In genomic region chr20:32772046-32772445, GRCh38 we compare ENCODE assay signal across 29 cellular contexts. TPM values are rescaled to one million over a fixed set of nuclear protein-coding genes. Genes with fewer than 3 reads are reported as not detected.
DNase-seq lines count a peak whose midpoint lies in the region; FAIRE-seq and TF ChIP-seq lines count a peak whose summit lies in the region.
"Had no signal": no experiment of that assay in that cellular context is flagged by ENCODE, and none has a peak within 500 bp of the region (broad histone marks: within the 10 kb centered on the region; RNA-seq: fewer than 3 reads in every experiment).

No MANE protein-coding gene starts in this region.

- no peaks in the 10 kb centered on the region for H4K20me1 ChIP-seq in BLaER1

- H3K36me3 ChIP-seq in BLaER1 (no peaks in the 10 kb centered on the region), Caco-2 (ENCODE audit: control insufficient read depth, insufficient read depth, low read length) (no peaks in the 10 kb centered on the region), iPS-15b (ENCODE audit: control insufficient read depth, insufficient read depth, low read length) (peaks cover 56% of the 10 kb centered on the region), kidney (ENCODE audit: control insufficient read depth in 1 of 2, insufficient read depth in 2 of 2, low read length in 2 of 2) (no peaks in the 10 kb centered on the region), BE2C (no peaks in the 10 kb centered on the region), tibial artery (no peaks in the 10 kb centered on the region)
- H3K36me3 ChIP-seq: adrenal gland, pancreas, thyroid gland had no signal

- DNase-seq in Caco-2 (no peak), NCI-H69 (lab: John Stamatoyannopoulos, UW) (peak; percentile 38), kidney (no peak), BE2C (no peak), tibial artery (no peak)
- DNase-seq: activated CD4-positive, alpha-beta memory T cell treated with anti-CD3 and anti-CD28 coated beads for 36 hours; activated CD4-positive, CD25-positive, alpha-beta regulatory T cell treated with anti-CD3 and anti-CD28 coated beads, Interleukin-2, amount 50 U/mL, for 72 hours; activated CD8-positive, alpha-beta memory T cell treated with anti-CD3 and anti-CD28 coated beads, Interleukin-2, amount 50 U/mL, for 48 hours; adrenal gland; body of pancreas; cerebellar nuclear complex; head of caudate nucleus; mammary epithelial cell; NCI-H1092 treated with DMSO at 0.1 percent for 48 hours; NCI-H1930; NCI-H226; NCI-H748 treated with DMSO at 0.1 percent for 48 hours; pancreas; stimulated activated CD4-positive, alpha-beta T cell treated with anti-CD3 and anti-CD28 coated beads, Interleukin-1b, Interleukin-23, amount 100 ng/mL, for 48 hours; stimulated activated CD8-positive, alpha-beta memory T cell treated with anti-CD3 and anti-CD28 coated beads, Interleukin-4, amount 100 ng/mL, for 48 hours; stimulated activated naive CD8-positive, alpha-beta T cell treated with anti-CD3 and anti-CD28 coated beads, Interleukin-15, amount 100 ng/mL, for 72 hours; thyroid gland had no signal

- H3K9me3 Mint-ChIP-seq in Caco-2 (ENCODE audit: unreplicated experiment): no peaks in the 10 kb centered on the region
- H3K9me3 Mint-ChIP-seq: activated CD4-positive, alpha-beta memory T cell treated with anti-CD3 and anti-CD28 coated beads for 36 hours; activated T-helper 2 cell treated with anti-CD3 and anti-CD28 coated beads, Interferon-gamma antibody, Interleukin-2, Interleukin-4, amounts not matched to agents 10 μg/mL and 5 μg/mL and 100 μg/mL, durations not matched to agents 14 hours and 24 hours and 36 hours; CD14-positive monocyte; stimulated activated naive CD8-positive, alpha-beta T cell treated with anti-CD3 and anti-CD28 coated beads, Interleukin-15, amount 100 ng/mL, for 72 hours; T-helper 1 cell treated with Interleukin-12 subunit alpha and Interleukin-12 subunit beta and Interleukin-4 antibody, amounts not matched to agents 30 μg/mL and 1 μg/mL, for 36 hours had no signal

- H3K27me3 Mint-ChIP-seq in Caco-2 (ENCODE audit: insufficient read depth, unreplicated experiment): no peaks in the 10 kb centered on the region
- H3K27me3 Mint-ChIP-seq: activated CD4-positive, alpha-beta memory T cell treated with anti-CD3 and anti-CD28 coated beads for 36 hours; stimulated activated naive CD8-positive, alpha-beta T cell treated with anti-CD3 and anti-CD28 coated beads, Interleukin-15, amount 100 ng/mL, for 72 hours had no signal

- H3K9me3 ChIP-seq in BLaER1 (no peaks in the 10 kb centered on the region), Caco-2 (no peaks in the 10 kb centered on the region), iPS-15b (ENCODE audit: control insufficient read depth, insufficient read depth, low read length) (no peaks in the 10 kb centered on the region), kidney (ENCODE audit: control insufficient read depth in 1 of 2, low read length in 2 of 2) (no peaks in the 10 kb centered on the region), BE2C (no peaks in the 10 kb centered on the region; the same call in 1 of the 2 replicates), tibial artery (no peaks in the 10 kb centered on the region)
- H3K9me3 ChIP-seq: adrenal gland, body of pancreas, pancreas, thyroid gland had no signal

- H3K27me3 ChIP-seq in BLaER1 (no peaks in the 10 kb centered on the region), Caco-2 (replicated peaks; ENCODE audit: control insufficient read depth, insufficient read depth, low read length) (no peaks in the 10 kb centered on the region), iPS-15b (ENCODE audit: control insufficient read depth, insufficient read depth, low read length) (no peaks in the 10 kb centered on the region), BE2C (no peaks in the 10 kb centered on the region), tibial artery (no peaks in the 10 kb centered on the region)
- H3K27me3 ChIP-seq: adrenal gland, body of pancreas, pancreas, thyroid gland had no signal

- FAIRE-seq in kidney (lab: Jason Lieb, UNC): no peak
- FAIRE-seq: pancreas had no signal

- intact Hi-C loops in Caco-2 (cut with micrococcal nuclease; ENCODE audit: unreplicated experiment) (no loop called here), kidney (cut with DNase I) (no loop called here), tibial artery (cut with DNase I; ENCODE audit: low total_unique reads) (no loop called here)

- no peak overlapping the region for H3K4me3 Mint-ChIP-seq in Caco-2 (ENCODE audit: unreplicated experiment)
- H3K4me3 Mint-ChIP-seq: activated CD4-positive, alpha-beta memory T cell treated with anti-CD3 and anti-CD28 coated beads for 36 hours; CD14-positive monocyte; stimulated activated naive CD8-positive, alpha-beta T cell treated with anti-CD3 and anti-CD28 coated beads, Interleukin-15, amount 100 ng/mL, for 72 hours; T-helper 1 cell treated with Interleukin-12 subunit alpha and Interleukin-12 subunit beta and Interleukin-4 antibody, amounts not matched to agents 30 μg/mL and 1 μg/mL, for 36 hours had no signal

- H3K36me3 Mint-ChIP-seq in Caco-2 (ENCODE audit: insufficient read depth, unreplicated experiment): peaks cover 80% of the 10 kb centered on the region
- H3K36me3 Mint-ChIP-seq: activated CD4-positive, alpha-beta memory T cell treated with anti-CD3 and anti-CD28 coated beads for 36 hours; CD14-positive monocyte had no signal

- POLR2A ChIA-PET in Caco-2 (lab: Charles Lee): no interaction called here

- H3K27ac ChIP-seq in BLaER1 (no peak overlapping the region), kidney (ENCODE audit: low read depth in 2 of 2, low read length in 2 of 2) (no peak overlapping the region), tibial artery (no peak overlapping the region)
- H3K27ac ChIP-seq: adrenal gland, body of pancreas, epithelial cell of prostate, pancreas, thyroid gland had no signal

- no TSS peak for BruUV-seq in Caco-2 (replicated peaks; lab: Mats Ljungman, UMichigan)

- peaks cover 36% of the 10 kb centered on the region for H3K4me1 ChIP-seq in BLaER1
- H3K4me1 ChIP-seq in Caco-2: peaks cover 18% of the 10 kb centered on the region
- H3K4me1 ChIP-seq in iPS-15b (ENCODE audit: control insufficient read depth, insufficient read depth, low read length): peaks cover 27% of the 10 kb centered on the region
- H3K4me1 ChIP-seq in kidney (ENCODE audit: control insufficient read depth in 1 of 2, insufficient read depth in 1 of 2, low read depth in 1 of 2, low read length in 2 of 2): peaks cover 2 to 10% of the 10 kb centered on the region in 2 donors
- peaks cover 8% of the 10 kb centered on the region for H3K4me1 ChIP-seq in BE2C
- H3K4me1 ChIP-seq in tibial artery: no peaks in the 10 kb centered on the region
- H3K4me1 ChIP-seq: adrenal gland had no signal

- H3K27ac Mint-ChIP-seq in Caco-2 (ENCODE audit: unreplicated experiment): peak overlapping the region; percentile 3
- H3K27ac Mint-ChIP-seq: activated CD4-positive, alpha-beta memory T cell treated with anti-CD3 and anti-CD28 coated beads for 36 hours; activated T-helper 2 cell treated with anti-CD3 and anti-CD28 coated beads, Interferon-gamma antibody, Interleukin-2, Interleukin-4, amounts not matched to agents 10 μg/mL and 5 μg/mL and 100 μg/mL, durations not matched to agents 14 hours and 24 hours and 36 hours; CD14-positive monocyte; stimulated activated naive CD8-positive, alpha-beta T cell treated with anti-CD3 and anti-CD28 coated beads, Interleukin-15, amount 100 ng/mL, for 72 hours; T-helper 1 cell treated with Interleukin-12 subunit alpha and Interleukin-12 subunit beta and Interleukin-4 antibody, amounts not matched to agents 30 μg/mL and 1 μg/mL, for 36 hours had no signal

- CTCF ChIA-PET in Caco-2 (lab: Charles Lee): no interaction called here

- H3K9ac ChIP-seq in BLaER1 (no peak overlapping the region), iPS-15b (ENCODE audit: low read depth, low read length) (no peak overlapping the region), kidney (ENCODE audit: low read length in 2 of 2) (no peak overlapping the region)

- no peak overlapping the region for H3K4me3 ChIP-seq in BLaER1
- H3K4me3 ChIP-seq in Caco-2 (ENCODE audit: low read depth, low read length): no peak overlapping the region
- H3K4me3 ChIP-seq in iPS-15b (ENCODE audit: low read depth, low read length): peak overlapping the region; percentile 10
- no peak overlapping the region for H3K4me3 ChIP-seq in kidney (ENCODE audit: low read length in 2 of 2)
- no peak overlapping the region for H3K4me3 ChIP-seq in BE2C (ENCODE audit: low read depth, low read length)
- no peak overlapping the region for H3K4me3 ChIP-seq in tibial artery
- H3K4me3 ChIP-seq: adrenal gland, body of pancreas, pancreas, smooth muscle cell, thyroid gland had no signal

- TF ChIP-seq CTCF in Caco-2 (IDR thresholded peaks at IDR 0.05; ENCODE audit: insufficient read depth in 1 of 2, low read depth in 1 of 2, low read length in 1 of 2, severe bottlenecking in 1 of 2, unreplicated experiment in 1 of 2): no peak
- TF ChIP-seq CTCF in kidney (IDR thresholded peaks at IDR 0.05; ENCODE audit: borderline replicate concordance, extremely low read depth, insufficient read depth): no peak
- TF ChIP-seq CTCF in BE2C (IDR thresholded peaks at IDR 0.05; ENCODE audit: low read depth, low read length): no peak
- TF ChIP-seq CTCF in tibial artery (IDR thresholded peaks at IDR 0.05): no peak

- H3K4me2 ChIP-seq in BLaER1: peak overlapping the region; percentile 56; the same call in 1 of the 2 replicates
- H3K4me2 ChIP-seq: smooth muscle cell had no signal

- peaks cover 34% of the 10 kb centered on the region for H3K4me1 Mint-ChIP-seq in Caco-2 (ENCODE audit: low read depth, unreplicated experiment)

RNA-seq across cellular contexts. Expression of gene DNMT3B, which starts 9.9 kb away (rescaled TPM):
- 95.5 and 105 TPM in 2 replicates for total RNA-seq in Caco-2 (2022)
- 2.9 TPM for total RNA-seq in kidney
- polyA plus RNA-seq in kidney (ENCODE audit: insufficient read depth, low read depth, low replicate concordance): 1.2 TPM
- 1.5 TPM for polyA plus RNA-seq in BE2C (2012; ENCODE audit: insufficient read depth, insufficient read length, low read depth)

RNA-seq across cellular contexts. Expression of gene COMMD7, which starts 28.8 kb away (rescaled TPM):
- total RNA-seq in Caco-2 (2022) (142 and 160 TPM in 2 replicates), kidney (45.8 TPM)
- 99.2 TPM for polyA plus RNA-seq in kidney (ENCODE audit: insufficient read depth, low read depth, low replicate concordance)
- polyA plus RNA-seq in BE2C (2012; ENCODE audit: insufficient read depth, insufficient read length, low read depth): 45.8 TPM

RNA-seq across cellular contexts. Expression of gene MAPRE1, which starts 47.7 kb away (rescaled TPM):
- 321 and 336 TPM in 2 replicates for total RNA-seq in Caco-2 (2022)
- 100 TPM for total RNA-seq in kidney
- polyA plus RNA-seq in kidney (ENCODE audit: insufficient read depth, low read depth, low replicate concordance): 58.1 TPM
- polyA plus RNA-seq in BE2C (2012; ENCODE audit: insufficient read depth, insufficient read length, low read depth): 139 TPM

Comparison
In these comparisons a context has a peak if more than half of its experiments do, and no peak if none do; other contexts are left out.
1. RNA of gene DNMT3B, which starts 9.9 kb away (total RNA-seq): 95.5 to 105 TPM in Caco-2; 2.9 TPM in kidney (single experiment); every median in the first group is over 10 times any median in the second.